18 cellular contexts compared by ENCODE assay signal in the genomic region with DNA sequence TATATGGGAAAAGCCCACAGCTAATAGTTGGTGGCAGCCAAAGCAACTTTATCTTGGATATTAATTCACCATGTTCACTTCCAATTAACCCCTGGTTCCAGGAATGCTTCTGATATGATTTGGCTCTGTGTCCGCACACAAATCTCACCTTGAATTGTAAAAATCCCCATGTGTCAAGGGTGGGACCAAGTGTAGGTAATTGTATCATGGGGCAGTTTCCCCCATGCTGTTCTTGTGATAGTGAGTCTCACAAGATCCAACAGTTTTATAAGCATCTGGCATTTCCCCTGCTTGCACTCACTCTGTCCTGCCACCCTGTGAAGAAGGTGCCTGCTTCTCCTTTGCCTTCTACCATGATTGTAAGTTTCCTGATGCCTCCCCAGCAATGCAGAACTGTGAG. TPM values are rescaled to one million over a fixed set of nuclear protein-coding genes. Genes with fewer than 3 reads are reported as not detected.
"Had no signal": no experiment of that assay in that cellular context is flagged by ENCODE, and none has a peak within 500 bp of the region (broad histone marks: within the 10 kb centered on the region; RNA-seq: fewer than 3 reads in every experiment).

No MANE protein-coding gene starts in this region.

RNA-seq across cellular contexts. Expression of gene IQCF5, which starts 6.5 kb away (rescaled TPM):
- total RNA-seq: dermis blood vessel endothelial cell; esophagus mucosa; esophagus squamous epithelium; gastrocnemius medialis; glomerular endothelial cell; heart right ventricle; kidney epithelial cell; left cardiac atrium; left lung; left ventricle myocardium superior; lower leg skin; lower lobe of right lung; lung microvascular endothelial cell; mononuclear cell; mucosa of gallbladder; naive thymus-derived CD4-positive, alpha-beta T cell had no signal
- polyA plus RNA-seq: heart right ventricle; keratinocyte; naive thymus-derived CD4-positive, alpha-beta T cell had no signal

RNA-seq across cellular contexts. Expression of gene IQCF2, which starts 7.5 kb away (rescaled TPM):
- total RNA-seq: dermis blood vessel endothelial cell; dorsolateral prefrontal cortex; esophagus mucosa; esophagus squamous epithelium; gastrocnemius medialis; glomerular endothelial cell; heart right ventricle; kidney epithelial cell; left cardiac atrium; left lung; left ventricle myocardium superior; lower leg skin; lower lobe of right lung; lung microvascular endothelial cell; mononuclear cell; mucosa of gallbladder; naive thymus-derived CD4-positive, alpha-beta T cell had no signal
- polyA plus RNA-seq: heart right ventricle; keratinocyte; naive thymus-derived CD4-positive, alpha-beta T cell had no signal

RNA-seq across cellular contexts. Expression of gene IQCF1, which starts 34.3 kb away (rescaled TPM):
- total RNA-seq: dermis blood vessel endothelial cell; esophagus mucosa; esophagus squamous epithelium; gastrocnemius medialis; glomerular endothelial cell; heart right ventricle; kidney epithelial cell; left cardiac atrium; left lung; left ventricle myocardium superior; lower leg skin; lower lobe of right lung; lung microvascular endothelial cell; mononuclear cell; mucosa of gallbladder; naive thymus-derived CD4-positive, alpha-beta T cell had no signal
- polyA plus RNA-seq: heart right ventricle; keratinocyte; naive thymus-derived CD4-positive, alpha-beta T cell had no signal
